ENCODE assay signal across 14 cellular contexts in the genomic region with DNA sequence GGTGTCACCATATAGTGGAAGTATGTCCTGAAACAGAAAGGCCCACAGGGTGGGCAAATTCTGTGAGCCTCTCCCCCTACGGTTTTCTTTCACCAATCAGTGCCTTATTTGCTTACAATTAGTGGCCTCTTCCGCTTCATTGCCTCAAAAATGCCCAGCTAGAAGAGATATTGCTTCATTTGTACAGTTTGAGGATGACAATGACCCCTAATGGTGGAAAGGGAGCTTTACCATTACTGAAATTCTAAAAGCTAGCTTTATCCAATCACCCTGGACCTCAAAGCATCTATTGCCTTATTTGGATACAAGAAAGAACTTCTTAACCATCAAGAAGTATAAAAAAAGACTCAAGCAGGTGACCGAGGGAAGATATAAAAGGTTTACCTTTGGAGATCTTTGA. TPM values are rescaled to one million over a fixed set of nuclear protein-coding genes. Genes with fewer than 3 reads are reported as not detected.
DNase-seq lines count a peak whose midpoint lies in the region; ATAC-seq and TF ChIP-seq lines count a peak whose summit lies in the region.
"Had no signal": no experiment of that assay in that cellular context is flagged by ENCODE, and none has a peak within 500 bp of the region (broad histone marks: within the 10 kb centered on the region; RNA-seq: fewer than 3 reads in every experiment).

No MANE protein-coding gene starts in this region.

- H3K4me3 ChIP-seq in BJ (ENCODE audit: low read depth, low read length) (no peak overlapping the region), HCT116 (replicated peaks in 1 of 2; ENCODE audit: low read depth in 1 of 2, low read length in 2 of 2) (no peak overlapping the region), SK-N-SH (ENCODE audit: low read depth in 2 of 2, low read length in 1 of 2) (no peak overlapping the region), fibroblast of villous mesenchyme (ENCODE audit: low read depth, low read length) (no peak overlapping the region)
- H3K4me3 ChIP-seq: esophagus muscularis mucosa, left lung had no signal

- CTCF ChIA-PET in BJ (lab: Yijun Ruan, JAX) = interaction anchor here (1.0 to 1.5 kb wide), 5 partner anchors 25 to 104 kb away, joined by 3 to 6 read pairs (median 4); no protein-coding TSS in a partner anchor
- CTCF ChIA-PET in HCT116 (lab: Charles Lee) = interaction anchor here (1.0 to 1.3 kb wide), 2 partner anchors 120 to 280 kb away, joined by 3 read pairs; no protein-coding TSS in a partner anchor
- CTCF ChIA-PET in SK-N-SH (lab: Yijun Ruan, JAX) = interaction anchor here (0.7 to 1.1 kb wide), 6 partner anchors 9 to 120 kb away, joined by 3 to 6 read pairs (median 4); no protein-coding TSS in a partner anchor

- H3K27ac ChIP-seq in HCT116 (ENCODE audit: low read depth, low read length) (no peak overlapping the region), SK-N-SH (ENCODE audit: low read depth in 2 of 2, low read length in 1 of 2) (no peak overlapping the region)
- H3K27ac ChIP-seq: esophagus muscularis mucosa, left lung had no signal

- no TSS peak for BruUV-seq in HCT116 (replicated peaks; lab: Mats Ljungman, UMichigan)

- RAD21 ChIA-PET in HCT116 (lab: Charles Lee; ENCODE audit: low non-redundant PET in 1 of 2, low total read pairs in 2 of 2, uncharacterized antibody in 2 of 2, unreplicated experiment in 2 of 2) = no interaction called here

- H3K4me2 ChIP-seq in HCT116 (ENCODE audit: low read length) (no peak overlapping the region), SK-N-SH (no peak overlapping the region)

- H3K27me3 ChIP-seq in BJ (ENCODE audit: control insufficient read depth, insufficient read depth, low read length) = no peaks in the 10 kb centered on the region
- H3K27me3 ChIP-seq in HCT116 (ENCODE audit: insufficient read depth, low read length) = no peaks in the 10 kb centered on the region
- no peaks in the 10 kb centered on the region for H3K27me3 ChIP-seq in SK-N-SH (ENCODE audit: insufficient read depth)
- H3K27me3 ChIP-seq: esophagus muscularis mucosa, left lung had no signal

- 93% methylated on average over 3 of the region's 3 CpGs for WGBS in SK-N-SH (ENCODE audit: low lambda C conversion rate)

- no peak for TF ChIP-seq RAD21 in HCT116 (IDR thresholded peaks at IDR 0.05; ENCODE audit: low read depth)
- TF ChIP-seq RAD21 in SK-N-SH (IDR thresholded peaks at IDR 0.05; ENCODE audit: low read length) = no peak

- no peak for TF ChIP-seq POLR2A in HCT116 (IDR thresholded peaks at IDR 0.05; ENCODE audit: borderline replicate concordance, extremely low read depth, insufficient read depth, insufficient read length)

- no peaks in the 10 kb centered on the region for H3F3A ChIP-seq in SK-N-SH (replicated peaks; ENCODE audit: insufficient read depth)

- POLR2A ChIA-PET in BJ (lab: Charles Lee) (no interaction called here), HCT116 (lab: Charles Lee) (no interaction called here), SK-N-SH (lab: Yijun Ruan, JAX) (no interaction called here)

- H3K36me3 ChIP-seq in BJ (ENCODE audit: control insufficient read depth, insufficient read depth, low read length) (peaks cover 20% of the 10 kb centered on the region), HCT116 (ENCODE audit: control insufficient read depth in 1 of 2, insufficient read depth in 2 of 2, low read length in 2 of 2) (peaks cover 7 to 12% of the 10 kb centered on the region in 2 experiments; a peak in 2 of 4 replicates), SK-N-SH (replicated peaks in 1 of 2; ENCODE audit: control insufficient read depth in 1 of 2, insufficient read depth in 2 of 2, low read length in 1 of 2) (peaks cover 39 to 89% of the 10 kb centered on the region in 2 experiments)

- H3K9me2 ChIP-seq in HCT116 (ENCODE audit: insufficient read depth) = no peaks in the 10 kb centered on the region
- no peaks in the 10 kb centered on the region for H3K9me2 ChIP-seq in SK-N-SH

- DNase-seq in BJ (ENCODE audit: low read depth) (no peak), HCT116 (ENCODE audit: low read depth, low spot score) (no peak), SK-N-SH (no peak), fibroblast of villous mesenchyme (ENCODE audit: low read depth) (peak; percentile 7), T-helper 9 cell (no peak)
- no peak for DNase-seq in activated CD8-positive, alpha-beta memory T cell treated with anti-CD3 and anti-CD28 coated beads, Interleukin-2, amount 50 U/mL, for 4 hours
- no peak for DNase-seq in activated naive CD4-positive, alpha-beta T cell treated with Interleukin-2 at 50 U/mL for 16 hours
- DNase-seq: left lung; NCI-H774; stimulated activated CD4-positive, alpha-beta T cell treated with anti-CD3 and anti-CD28 coated beads, Interleukin-4, amount 100 ng/mL, for 4 hours; T1000 had no signal

- no peaks in the 10 kb centered on the region for H3K4me1 ChIP-seq in HCT116 (ENCODE audit: control insufficient read depth in 1 of 2, insufficient read depth in 2 of 2, low read length in 2 of 2)
- no peaks in the 10 kb centered on the region for H3K4me1 ChIP-seq in SK-N-SH (ENCODE audit: control insufficient read depth in 1 of 2, insufficient read depth in 2 of 2, low read depth in 1 of 2, low read length in 1 of 2)
- H3K4me1 ChIP-seq: esophagus muscularis mucosa, left lung had no signal

- TF ChIP-seq EP300 in SK-N-SH (IDR thresholded peaks at IDR 0.05; ENCODE audit: borderline replicate concordance in 1 of 2, low read depth in 1 of 2, low read length in 1 of 2) = no peak

- no peaks in the 10 kb centered on the region for H4K20me1 ChIP-seq in HCT116 (ENCODE audit: insufficient read depth)
- no peaks in the 10 kb centered on the region for H4K20me1 ChIP-seq in SK-N-SH (ENCODE audit: insufficient read depth)

- no peaks in the 10 kb centered on the region for H3K79me2 ChIP-seq in HCT116 (ENCODE audit: insufficient read depth, low read length)
- H3K79me2 ChIP-seq in SK-N-SH (ENCODE audit: insufficient read depth) = no peaks in the 10 kb centered on the region

- ATAC-seq in HCT116 (no peak), GM21381 (IDR thresholded peaks at IDR 0.05; ENCODE audit: unreplicated experiment) (no peak)
- ATAC-seq: left lung had no signal

- H3K9ac ChIP-seq in HCT116 (ENCODE audit: low read length) (no peak overlapping the region), SK-N-SH (no peak overlapping the region)

- intact Hi-C loops in HCT116 (cut with micrococcal nuclease) = no loop called here

- no peaks in the 10 kb centered on the region for H3K9me3 ChIP-seq in HCT116 (ENCODE audit: control insufficient read depth in 1 of 2, insufficient read depth in 1 of 2, low read depth in 1 of 2, low read length in 2 of 2)
- H3K9me3 ChIP-seq in SK-N-SH = no peaks in the 10 kb centered on the region
- H3K9me3 ChIP-seq: esophagus muscularis mucosa, left lung had no signal

- H2AFZ ChIP-seq in HCT116 (ENCODE audit: low read depth, low read length, poor library complexity, severe bottlenecking) = no peak overlapping the region
- H2AFZ ChIP-seq in SK-N-SH (ENCODE audit: low read depth) = no peak overlapping the region

- TF ChIP-seq CTCF in BJ (IDR thresholded peaks at IDR 0.05; ENCODE audit: insufficient read depth, low read depth, low read length) (peak; percentile 36; the same call in 1 of the 2 replicates), HCT116 (IDR thresholded peaks at IDR 0.05 in 2 of 3, conservative IDR thresholded peaks at IDR 0.05 in 1 of 3; ENCODE audit: borderline replicate concordance in 1 of 3, insufficient read depth in 1 of 3, low read depth in 2 of 3, low read length in 2 of 3) (0 out of 6 replicates have a peak, but pooled peaks of 2 of the 3 experiments have one; percentile 26 to 29), SK-N-SH (IDR thresholded peaks at IDR 0.05) (peak; percentile 19; the same call in 1 of the 2 replicates), fibroblast of villous mesenchyme (IDR thresholded peaks at IDR 0.05; ENCODE audit: insufficient read depth, low read depth, low read length) (peak; percentile 31)

TF ChIP-seq in HCT116, 20 proteins besides CTCF, POLR2A, EP300 and RAD21 (continues in another document):
- TF ChIP-seq EZH2 (IDR thresholded peaks at IDR 0.05) = no peak
- no peak for TF ChIP-seq ZNF274 (IDR thresholded peaks at IDR 0.05; ENCODE audit: low read depth, low read length)
- TF ChIP-seq, protein P1, sequence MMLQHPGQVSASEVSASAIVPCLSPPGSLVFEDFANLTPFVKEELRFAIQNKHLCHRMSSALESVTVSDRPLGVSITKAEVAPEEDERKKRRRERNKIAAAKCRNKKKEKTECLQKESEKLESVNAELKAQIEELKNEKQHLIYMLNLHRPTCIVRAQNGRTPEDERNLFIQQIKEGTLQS (IDR thresholded peaks at IDR 0.05) = no peak
- no peak for TF ChIP-seq EZH2phosphoT487 (IDR thresholded peaks at IDR 0.05; ENCODE audit: borderline replicate concordance)
- no peak for TF ChIP-seq ELF1 (IDR thresholded peaks at IDR 0.05; ENCODE audit: borderline replicate concordance, low read depth)
- TF ChIP-seq EGR1 (IDR thresholded peaks at IDR 0.05; ENCODE audit: low read depth) = no peak

TF ChIP-seq in SK-N-SH, 30 proteins besides CTCF, POLR2A, EP300 and RAD21:
- TF ChIP-seq MEF2A (IDR thresholded peaks at IDR 0.05; ENCODE audit: borderline replicate concordance, low read depth) (no peak), NFIC (IDR thresholded peaks at IDR 0.05; ENCODE audit: borderline replicate concordance) (no peak), CHD2 (IDR thresholded peaks at IDR 0.05; ENCODE audit: low read length, partially characterized antibody) (no peak), MXI1 (IDR thresholded peaks at IDR 0.05; ENCODE audit: low read depth, low read length) (no peak)

RNA-seq across cellular contexts. Expression of a gene that starts 49.6 kb away (rescaled TPM):
- polyA plus RNA-seq in BJ (2011; rRNA removed) (0.75 and 1.2 TPM in 2 replicates), SK-N-SH (2012; rRNA removed) (0.03 TPM in 1 of 2 replicates, not detected in the other)
- polyA minus RNA-seq in BJ (2011; rRNA and poly(A)+ RNA removed) = 0.66 and 0.72 TPM in 2 replicates
- total RNA-seq in HCT116 (2021; ENCODE audit: unreplicated experiment) (not detected), fibroblast of villous mesenchyme (not detected in 2 replicates)
- polyA plus RNA-seq in HCT116 (2012) = 0.15 and 0.16 TPM in 2 replicates
- 0.04 and 0.09 TPM in 2 replicates for polyA plus RNA-seq in SK-N-SH (2012; cell fraction: cytosol; rRNA removed)
- polyA plus RNA-seq in SK-N-SH (2012; cell fraction: nucleus; rRNA removed) = 0.07 and 0.25 TPM in 2 replicates
- total RNA-seq: esophagus muscularis mucosa, M059J had no signal
